ENCODE assay signal across 12 cellular contexts in genomic region chr1:54371936-54372385, GRCh38. TPM values are rescaled to one million over a fixed set of nuclear protein-coding genes. Genes with fewer than 3 reads are reported as not detected.
DNase-seq lines count a peak whose midpoint lies in the region; ATAC-seq and TF ChIP-seq lines count a peak whose summit lies in the region.
"Had no signal": no experiment of that assay in that cellular context is flagged by ENCODE, and none has a peak within 500 bp of the region (broad histone marks: within the 10 kb centered on the region; RNA-seq: fewer than 3 reads in every experiment).

No MANE protein-coding gene starts in this region.

- H3K27me3 Mint-ChIP-seq in effector memory CD8-positive, alpha-beta T cell, result no peaks in the 10 kb centered on the region
- H3K27me3 Mint-ChIP-seq: activated CD8-positive, alpha-beta memory T cell treated with anti-CD3 and anti-CD28 coated beads, Interleukin-2, amount 10 ng/mL, durations not matched to agents 7 days and 5 days had no signal

- H3K36me3 ChIP-seq in prostate gland, result no peaks in the 10 kb centered on the region
- H3K36me3 ChIP-seq: MG63 had no signal

- TF ChIP-seq POLR2A in prostate gland (IDR thresholded peaks at IDR 0.05), result no peak

- ATAC-seq in GM19372 (IDR thresholded peaks at IDR 0.05; ENCODE audit: low read depth, unreplicated experiment), result peak; percentile 50
- ATAC-seq in effector memory CD8-positive, alpha-beta T cell (replicated peaks), result no peak
- ATAC-seq in GM18498 (IDR thresholded peaks at IDR 0.05; ENCODE audit: unreplicated experiment), result no peak
- ATAC-seq: activated CD8-positive, alpha-beta memory T cell treated with anti-CD3 and anti-CD28 coated beads, Interleukin-2, amount 10 ng/mL, durations not matched to agents 7 days and 5 days had no signal

- H3K4me3 ChIP-seq in HL-60 (replicated peaks; ENCODE audit: insufficient read depth, low read length) (no peak overlapping the region), prostate gland (no peak overlapping the region)
- H3K4me3 ChIP-seq: MG63 had no signal

- H3K4me1 Mint-ChIP-seq in effector memory CD8-positive, alpha-beta T cell (ENCODE audit: low read depth in 2 of 2), result peaks cover 64 to 66% of the 10 kb centered on the region in 2 donors

- peaks cover 19% of the 10 kb centered on the region for H3K4me1 ChIP-seq in prostate gland (replicated peaks)

- H3K27ac Mint-ChIP-seq in effector memory CD8-positive, alpha-beta T cell, result peak overlapping the region; percentile 75 to 85
- H3K27ac Mint-ChIP-seq: activated CD8-positive, alpha-beta memory T cell treated with anti-CD3 and anti-CD28 coated beads, Interleukin-2, amount 10 ng/mL, durations not matched to agents 7 days and 5 days had no signal

- peaks cover 4% of the 10 kb centered on the region for H3K36me3 Mint-ChIP-seq in effector memory CD8-positive, alpha-beta T cell (ENCODE audit: insufficient read depth)

- H3K4me3 Mint-ChIP-seq in effector memory CD8-positive, alpha-beta T cell, result no peak overlapping the region
- H3K4me3 Mint-ChIP-seq: activated CD8-positive, alpha-beta memory T cell treated with anti-CD3 and anti-CD28 coated beads, Interleukin-2, amount 10 ng/mL, durations not matched to agents 7 days and 5 days had no signal

- intact Hi-C loops in prostate gland (cut with DNase I), result no loop called here

- TF ChIP-seq CTCF in HL-60 (IDR thresholded peaks at IDR 0.05; ENCODE audit: insufficient read depth, low read length) (no peak), prostate gland (IDR thresholded peaks at IDR 0.05) (no peak)

- no peaks in the 10 kb centered on the region for H3K9me3 Mint-ChIP-seq in effector memory CD8-positive, alpha-beta T cell

- H3K27me3 ChIP-seq in HL-60 (ENCODE audit: insufficient read depth, poor library complexity, severe bottlenecking) (no peaks in the 10 kb centered on the region), prostate gland (replicated peaks; ENCODE audit: insufficient read depth) (no peaks in the 10 kb centered on the region)
- H3K27me3 ChIP-seq: MG63 had no signal

- 42% methylated on average over 4 of the region's 4 CpGs for whole genome bisulfite sequencing in prostate gland

- no peaks in the 10 kb centered on the region for H3K9me3 ChIP-seq in prostate gland
- H3K9me3 ChIP-seq: MG63 had no signal

- peak overlapping the region; percentile 91 for H3K27ac ChIP-seq in HL-60 (replicated peaks)
- peak overlapping the region; percentile 30 to 50 for H3K27ac ChIP-seq in prostate gland

- DNase-seq in HL-60 (ENCODE audit: low read depth in 1 of 2, low spot score in 1 of 2), result peak; percentile 74 to 82
- DNase-seq in effector memory CD8-positive, alpha-beta T cell, result no peak
- DNase-seq in prostate gland (ENCODE audit: low spot score), result no peak
- DNase-seq in NCI-H2196 (lab: John Stamatoyannopoulos, UW; ENCODE audit: unreplicated experiment), result no peak
- no peak for DNase-seq in NCI-H2227 treated with DMSO at 0.1 percent for 48 hours (lab: John Stamatoyannopoulos, UW)
- no peak for DNase-seq in activated CD8-positive, alpha-beta memory T cell treated with anti-CD3 and anti-CD28 coated beads for 24 hours
- DNase-seq: activated CD8-positive, alpha-beta memory T cell treated with anti-CD3 and anti-CD28 coated beads, Interleukin-2, amount 10 ng/mL, durations not matched to agents 7 days and 5 days; MG63; NCI-H82; stimulated activated CD4-positive, alpha-beta T cell treated with anti-CD3 and anti-CD28 coated beads, Interleukin-4, amount 100 ng/mL, for 24 hours had no signal

RNA-seq across cellular contexts. Expression of gene SSBP3, which starts 34.2 kb away (rescaled TPM):
- total RNA-seq in prostate gland, result 10 to 100 TPM; 45.0 to 94.4 TPM

Comparison
In these comparisons a context has a peak if more than half of its experiments do, and no peak if none do; other contexts are left out.
1. DNase-seq: peak in HL-60 (2 of 2); none in effector memory CD8-positive, alpha-beta T cell (0 of 3), prostate gland (single experiment), NCI-H2196 (single experiment), NCI-H2227 treated with DMSO at 0.1 percent for 48 hours (single experiment) and activated CD8-positive, alpha-beta memory T cell treated with anti-CD3 and anti-CD28 coated beads for 24 hours (single experiment).